Comparison of ENCODE assay signal across 8 cellular contexts in the genomic region with DNA sequence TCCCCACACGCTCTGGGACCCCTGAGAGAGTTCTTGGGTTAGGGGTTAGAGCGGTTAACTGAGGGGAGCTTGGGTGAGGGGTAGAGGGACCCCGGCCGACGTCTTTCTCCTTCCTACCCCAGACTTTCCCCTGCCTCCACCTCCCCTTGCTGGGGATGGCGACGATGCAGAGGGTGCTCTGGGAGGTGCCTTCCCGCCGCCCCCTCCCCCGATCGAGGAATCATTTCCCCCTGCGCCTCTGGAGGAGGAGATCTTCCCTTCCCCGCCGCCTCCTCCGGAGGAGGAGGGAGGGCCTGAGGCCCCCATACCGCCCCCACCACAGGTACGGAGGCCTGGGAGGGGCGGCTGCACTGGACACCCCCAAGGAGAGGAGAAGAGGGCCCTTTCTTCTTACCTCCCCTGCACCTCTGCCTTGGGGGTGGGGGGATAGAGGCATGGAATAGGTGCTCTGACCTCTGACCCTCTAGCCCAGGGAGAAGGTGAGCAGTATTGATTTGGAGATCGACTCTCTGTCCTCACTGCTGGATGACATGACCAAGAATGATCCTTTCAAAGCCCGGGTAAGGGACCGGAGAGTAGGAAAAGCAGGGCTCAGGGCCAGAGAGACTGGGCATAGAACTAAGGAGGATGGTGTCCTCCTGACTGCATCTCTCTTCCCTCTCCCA. TPM values are rescaled to one million over a fixed set of nuclear protein-coding genes. Genes with fewer than 3 reads are reported as not detected.
DNase-seq lines count a peak whose midpoint lies in the region; ATAC-seq and TF ChIP-seq lines count a peak whose summit lies in the region.

No MANE protein-coding gene starts in this region.

- no peak for TF ChIP-seq POLR2A in prostate gland (IDR thresholded peaks at IDR 0.05)

- DNase-seq in ELF-1 (ENCODE audit: low read depth, low spot score) = peak; percentile 16
- no peak for DNase-seq in SK-N-SH
- no peak for DNase-seq in fibroblast of mammary gland (ENCODE audit: low read depth)
- no peak for DNase-seq in prostate gland (ENCODE audit: low spot score)
- DNase-seq in NCI-H2171 (lab: John Stamatoyannopoulos, UW) = no peak

- H3K36me3 ChIP-seq in SK-N-SH (replicated peaks in 1 of 2; ENCODE audit: control insufficient read depth in 1 of 2, insufficient read depth in 2 of 2, low read length in 1 of 2) (peaks cover 23 to 45% of the 10 kb centered on the region in 2 experiments), prostate gland (no peaks in the 10 kb centered on the region)

- peak overlapping the region; percentile 100 for H3K4me2 ChIP-seq in SK-N-SH

- no peaks in the 10 kb centered on the region for H3K9me2 ChIP-seq in SK-N-SH

- ATAC-seq in GM21786 (IDR thresholded peaks at IDR 0.05; ENCODE audit: unreplicated experiment) (no peak), HG03342 (IDR thresholded peaks at IDR 0.05; ENCODE audit: unreplicated experiment) (no peak), GM21737 (IDR thresholded peaks at IDR 0.05; ENCODE audit: unreplicated experiment) (no peak)

- POLR2A ChIA-PET in SK-N-SH (lab: Yijun Ruan, JAX) = interaction anchor here (0.7 kb wide), 2 partner anchors 94 to 119 kb away, joined by 4 read pairs; partner anchors contain the start of genes CASP2 and GSTK1

- CTCF ChIA-PET in SK-N-SH (lab: Yijun Ruan, JAX) = interaction anchor here (1.0 to 5.8 kb wide), 6 partner anchors 12 to 794 kb away, joined by 3 to 50 read pairs (median 10); no protein-coding TSS in a partner anchor

- H3K27me3 ChIP-seq in SK-N-SH (ENCODE audit: insufficient read depth) (no peaks in the 10 kb centered on the region), prostate gland (replicated peaks; ENCODE audit: insufficient read depth) (no peaks in the 10 kb centered on the region)

- H3K9ac ChIP-seq in SK-N-SH = peak overlapping the region; percentile 99

- H2AFZ ChIP-seq in SK-N-SH (ENCODE audit: low read depth) = no peak overlapping the region

- no peak for TF ChIP-seq EP300 in SK-N-SH (IDR thresholded peaks at IDR 0.05; ENCODE audit: borderline replicate concordance in 1 of 2, low read depth in 1 of 2, low read length in 1 of 2)

- H3K9me3 ChIP-seq in SK-N-SH (no peaks in the 10 kb centered on the region), prostate gland (no peaks in the 10 kb centered on the region)

- peaks cover 54% of the 10 kb centered on the region for H4K20me1 ChIP-seq in SK-N-SH (ENCODE audit: insufficient read depth)

- H3K4me3 ChIP-seq in SK-N-SH (ENCODE audit: low read depth in 2 of 2, low read length in 1 of 2) (peak overlapping the region; percentile 79 to 99), fibroblast of mammary gland (ENCODE audit: control insufficient read depth, low read depth, low read length) (peak overlapping the region; percentile 93), prostate gland (peak overlapping the region; percentile 82 to 89)

- TF ChIP-seq CTCF in SK-N-SH (IDR thresholded peaks at IDR 0.05) = no peak
- no peak for TF ChIP-seq CTCF in fibroblast of mammary gland (conservative IDR thresholded peaks at IDR 0.05; ENCODE audit: control insufficient read depth, insufficient read depth, low read depth, low read length)
- TF ChIP-seq CTCF in prostate gland (IDR thresholded peaks at IDR 0.05) = no peak

- TF ChIP-seq RAD21 in SK-N-SH (IDR thresholded peaks at IDR 0.05; ENCODE audit: low read length) = no peak

- 17% methylated on average over 18 of the region's 21 CpGs for WGBS in SK-N-SH (ENCODE audit: low lambda C conversion rate)
- whole genome bisulfite sequencing in prostate gland = 19% methylated on average over 21 of the region's 21 CpGs

- H3K79me2 ChIP-seq in SK-N-SH (ENCODE audit: insufficient read depth) = peaks cover 98% of the 10 kb centered on the region

- peaks cover 23 to 54% of the 10 kb centered on the region in 2 experiments; a peak in 3 of 4 replicates for H3K4me1 ChIP-seq in SK-N-SH (ENCODE audit: control insufficient read depth in 1 of 2, insufficient read depth in 2 of 2, low read depth in 1 of 2, low read length in 1 of 2)
- peaks cover 5% of the 10 kb centered on the region for H3K4me1 ChIP-seq in prostate gland (replicated peaks)

- H3F3A ChIP-seq in SK-N-SH (replicated peaks; ENCODE audit: insufficient read depth) = peaks cover 25% of the 10 kb centered on the region

- intact Hi-C loops in prostate gland (cut with DNase I) = loop anchor here (5.0 kb wide), 1 partner anchor 95 kb away; the partner anchor contains the start of gene CASP2

- peak overlapping the region; percentile 91 to 100 for H3K27ac ChIP-seq in SK-N-SH (ENCODE audit: low read depth in 2 of 2, low read length in 1 of 2)
- peak overlapping the region; percentile 97 to 99 for H3K27ac ChIP-seq in prostate gland

TF ChIP-seq in SK-N-SH, 30 proteins besides CTCF, POLR2A, EP300 and RAD21:
- TF ChIP-seq SMC3 (IDR thresholded peaks at IDR 0.05; ENCODE audit: low read depth, low read length) = no peak
- TF ChIP-seq ELF1 (IDR thresholded peaks at IDR 0.05) = no peak
- peak; percentile 2; the same call in 1 of the 2 replicates for TF ChIP-seq TEAD4 (IDR thresholded peaks at IDR 0.05; ENCODE audit: borderline replicate concordance, insufficient read depth)
- TF ChIP-seq SIN3A (IDR thresholded peaks at IDR 0.05; ENCODE audit: borderline replicate concordance, low read depth, low read length) = 0 out of 2 replicates have a peak, but pooled peaks have one; percentile 5

RNA-seq across cellular contexts. Expression of gene ZYX, which starts 1.1 kb away (rescaled TPM):
- polyA plus RNA-seq in SK-N-SH (2012; rRNA removed) = 124 and 271 TPM in 2 replicates
- polyA plus RNA-seq in SK-N-SH (2012; cell fraction: cytosol; rRNA removed) = 159 and 266 TPM in 2 replicates
- 593 and 733 TPM in 2 replicates for polyA plus RNA-seq in SK-N-SH (2012; cell fraction: nucleus; rRNA removed)
- 100 to 1,000 TPM in 1 of 2 donors, 10 to 100 TPM in 1; 55.8 to 256 TPM for total RNA-seq in prostate gland

RNA-seq across cellular contexts. Expression of gene FAM131B, which starts 19.7 kb away (rescaled TPM):
- 43.6 and 50.1 TPM in 2 replicates for polyA plus RNA-seq in SK-N-SH (2012; rRNA removed)
- polyA plus RNA-seq in SK-N-SH (2012; cell fraction: cytosol; rRNA removed) = 22.3 and 35.7 TPM in 2 replicates
- 47.8 and 56.9 TPM in 2 replicates for polyA plus RNA-seq in SK-N-SH (2012; cell fraction: nucleus; rRNA removed)
- total RNA-seq in prostate gland = 1 to 10 TPM in 1 of 2 donors, under 1 TPM in 1; 0.32 to 1.2 TPM

RNA-seq across cellular contexts. Expression of gene EPHA1, which starts 26.4 kb away (rescaled TPM):
- polyA plus RNA-seq in SK-N-SH (2012; rRNA removed) = 0.26 and 0.49 TPM in 2 replicates
- polyA plus RNA-seq in SK-N-SH (2012; cell fraction: cytosol; rRNA removed) = 0.19 and 0.28 TPM in 2 replicates
- 0.64 and 1.0 TPM in 2 replicates for polyA plus RNA-seq in SK-N-SH (2012; cell fraction: nucleus; rRNA removed)
- total RNA-seq in prostate gland = 10 to 100 TPM; 10.5 to 15.7 TPM
